8 cellular contexts compared by ENCODE assay signal in genomic region chr4:7101692-7102515, GRCh38. TPM values are rescaled to one million over a fixed set of nuclear protein-coding genes. Genes with fewer than 3 reads are reported as not detected.
A peak's percentile ranks its signal among the peaks of the same experiment; 100 is the strongest.
DNase-seq lines count a peak whose midpoint lies in the region; ATAC-seq, FAIRE-seq and TF ChIP-seq lines count a peak whose summit lies in the region.

No MANE protein-coding gene starts in this region.

- CTCF ChIA-PET in H1 (lab: Charles Lee; ENCODE audit: partially characterized antibody): interaction anchor here (0.6 to 5.1 kb wide), 39 partner anchors 12 to 581 kb away, joined by 3 to 65 read pairs (median 4); partner anchors contain the start of gene GRPEL1

- H2BK5ac ChIP-seq in H1 (ENCODE audit: low read depth, low read length) (no peak overlapping the region), mesenchymal stem cell (ENCODE audit: low read depth, low read length, poor library complexity, severe bottlenecking) (no peak overlapping the region)

- ATAC-seq in GM18867 (IDR thresholded peaks at IDR 0.05; ENCODE audit: unreplicated experiment): peak; percentile 58
- ATAC-seq in HG03175 (IDR thresholded peaks at IDR 0.05; ENCODE audit: unreplicated experiment): peak; percentile 75

- no peak overlapping the region for H3K23ac ChIP-seq in H1 (ENCODE audit: insufficient read length)
- no peak overlapping the region for H3K23ac ChIP-seq in mesenchymal stem cell (ENCODE audit: low read length in 2 of 2)

- H3K4ac ChIP-seq in H1 (replicated peaks; ENCODE audit: insufficient read length, low read depth, low read length) (no peak overlapping the region), mesenchymal stem cell (ENCODE audit: low read depth in 1 of 2, low read length in 2 of 2) (no peak overlapping the region)

- H3K79me2 ChIP-seq in H1 (ENCODE audit: control insufficient read depth in 1 of 2, insufficient read depth in 2 of 2, low read length in 2 of 2): no peaks in the 10 kb centered on the region

- H4K5ac ChIP-seq in H1 (ENCODE audit: insufficient read length, low read depth, low read length): no peak overlapping the region

- no peak overlapping the region for H2AK5ac ChIP-seq in H1 (ENCODE audit: low read depth, low read length)
- no peak overlapping the region for H2AK5ac ChIP-seq in mesenchymal stem cell (ENCODE audit: low read length, severe bottlenecking)

- H3K36me3 ChIP-seq in H1 (ENCODE audit: control insufficient read depth in 2 of 4, insufficient read depth in 4 of 4, low read length in 3 of 4) (no peaks in the 10 kb centered on the region), mesenchymal stem cell (ENCODE audit: control insufficient read depth in 1 of 2, insufficient read depth in 2 of 2, low read depth in 1 of 2, low read length in 2 of 2) (no peaks in the 10 kb centered on the region)

- H3K9ac ChIP-seq in H1 (replicated peaks in 1 of 4; ENCODE audit: extremely low read depth in 1 of 4, low read depth in 3 of 4, low read length in 3 of 4): peak overlapping the region in 1 of 4 experiments; percentile 20; a peak in 1 of 7 replicates
- H3K9ac ChIP-seq in mesenchymal stem cell (ENCODE audit: low read length): peak overlapping the region; percentile 44

- H3K56ac ChIP-seq in H1 (replicated peaks; ENCODE audit: insufficient read length, low read depth, low read length): no peak overlapping the region

- H2AFZ ChIP-seq in H1 (ENCODE audit: low read length): 0 out of 2 replicates have a peak overlapping the region, but pooled peaks have one; percentile 72
- peak overlapping the region; percentile 7 for H2AFZ ChIP-seq in mesenchymal stem cell (ENCODE audit: low read depth, low read length)

- no peaks in the 10 kb centered on the region for H4K20me1 ChIP-seq in H1 (replicated peaks in 1 of 2; ENCODE audit: control insufficient read depth in 1 of 2, insufficient read depth in 2 of 2, low read length in 2 of 2)

- TF ChIP-seq CTCF in H1 (IDR thresholded peaks at IDR 0.05; ENCODE audit: control extremely low read depth in 1 of 3, insufficient read depth in 1 of 3, low read depth in 1 of 3, low read length in 3 of 3): peak in 2 of 3 experiments; percentile 57 to 85; a peak in 2 of 4 replicates

- H2BK12ac ChIP-seq in H1 (ENCODE audit: low read depth, low read length): peak overlapping the region; percentile 17; the same call in 1 of the 2 replicates
- no peak overlapping the region for H2BK12ac ChIP-seq in mesenchymal stem cell (ENCODE audit: low read length in 2 of 2)

- peak; percentile 90 for FAIRE-seq in H1 (lab: Jason Lieb, UNC)

- TF ChIP-seq EP300 in H1 (IDR thresholded peaks at IDR 0.05; ENCODE audit: borderline replicate concordance in 1 of 2, low read depth in 2 of 2, low read length in 2 of 2): no peak

- H3K14ac ChIP-seq in H1 (ENCODE audit: insufficient read length) (no peak overlapping the region), mesenchymal stem cell (ENCODE audit: low read length in 2 of 2) (no peak overlapping the region)

- H3K4me3 ChIP-seq in H1 (ENCODE audit: extremely low read depth in 1 of 4, insufficient read depth in 2 of 4, low read depth in 3 of 4, low read length in 4 of 4): peak overlapping the region in 3 of 4 experiments; percentile 13 to 54 (median 29); a peak in 4 of 8 replicates
- H3K4me3 ChIP-seq in mesenchymal stem cell (ENCODE audit: insufficient read depth in 1 of 2, low read depth in 1 of 2, low read length in 2 of 2): peak overlapping the region in 1 of 2 experiments; percentile 86

- H3K4me2 ChIP-seq in H1 (ENCODE audit: insufficient read depth in 1 of 2, low read depth in 2 of 2, low read length in 2 of 2) (peak overlapping the region; percentile 74 to 88), mesenchymal stem cell (ENCODE audit: low read length, poor library complexity, severe bottlenecking) (peak overlapping the region; percentile 30)

- 15% methylated on average over 18 of the region's 24 CpGs; no CpG with 5 or more reads in 1 of the 2 experiments for WGBS in H1 (ENCODE audit: extremely low coverage in 1 of 2, insufficient coverage in 1 of 2, insufficient read length in 1 of 2, insufficient replicate concordance in 2 of 2, low coverage in 1 of 2, low lambda C conversion rate in 2 of 2, missing lambda C conversion rate in 1 of 2), 2 experiments
- 13% methylated on average over 20 of the region's 24 CpGs for WGBS in mesenchymal stem cell

- H2BK120ac ChIP-seq in H1 (replicated peaks; ENCODE audit: low read depth, low read length) (no peak overlapping the region), mesenchymal stem cell (ENCODE audit: low read depth, low read length) (no peak overlapping the region)

- H3K27ac ChIP-seq in H1 (ENCODE audit: low read depth, low read length) (no peak overlapping the region), mesenchymal stem cell (ENCODE audit: low read length, poor library complexity, severe bottlenecking) (no peak overlapping the region)

- H3K27me3 ChIP-seq in H1 (replicated peaks in 1 of 4; ENCODE audit: control insufficient read depth in 3 of 4, extremely low read depth in 1 of 4, insufficient read depth in 3 of 4, low read length in 3 of 4): peaks cover 3 to 34% (median 28%) of the 10 kb centered on the region in 4 experiments
- H3K27me3 ChIP-seq in mesenchymal stem cell (ENCODE audit: control insufficient read depth in 1 of 2, insufficient read depth in 1 of 2, low read length in 2 of 2): peaks cover 10 to 14% of the 10 kb centered on the region in 2 experiments

- H3K4me1 ChIP-seq in H1 (replicated peaks in 1 of 4; ENCODE audit: control insufficient read depth in 3 of 4, insufficient read depth in 4 of 4, low read length in 3 of 4) (peaks cover 0 to 12% (median 9%) of the 10 kb centered on the region in 4 experiments; a peak in 6 of 7 replicates), mesenchymal stem cell (ENCODE audit: control insufficient read depth, insufficient read depth, low read depth, low read length) (peaks cover 20% of the 10 kb centered on the region)

- DNase-seq in AG08396 (ENCODE audit: low spot score): peak; percentile 89
- peak; percentile 42 for DNase-seq in NCI-H524 treated with DMSO at 0.1 percent for 48 hours (lab: John Stamatoyannopoulos, UW)
- DNase-seq in activated CD4-positive, alpha-beta T cell treated with anti-CD3 and anti-CD28 coated beads, Interleukin-2, amount 50 U/mL, for 48 hours: peak; percentile 62 to 74
- peak; percentile 63 to 83 for DNase-seq in H1 (ENCODE audit: low read depth in 1 of 2, low spot score in 2 of 2)
- peak; percentile 71 for DNase-seq in mesenchymal stem cell
- DNase-seq in stimulated activated CD8-positive, alpha-beta memory T cell treated with anti-CD3 and anti-CD28 coated beads, Interleukin-2, amount 100 ng/mL, for 1 hour (ENCODE audit: low read depth in 2 of 2): peak; percentile 9 to 26

- H4K8ac ChIP-seq in H1 (ENCODE audit: extremely low read depth, insufficient read depth, low read length) (no peak overlapping the region), mesenchymal stem cell (ENCODE audit: low read length) (peak overlapping the region; percentile 43)

- H3K18ac ChIP-seq in H1 (ENCODE audit: extremely low read depth, low read length) (no peak overlapping the region), mesenchymal stem cell (ENCODE audit: low read depth in 1 of 2, low read length in 2 of 2) (no peak overlapping the region)

- POLR2A ChIA-PET in H1 (lab: Charles Lee; ENCODE audit: partially characterized antibody): interaction anchor here (0.6 kb wide), 1 partner anchor 905 kb away, joined by 3 read pairs; no protein-coding TSS in a partner anchor

- no peaks in the 10 kb centered on the region for H3K79me1 ChIP-seq in H1 (ENCODE audit: low read depth, low read length)
- no peaks in the 10 kb centered on the region for H3K79me1 ChIP-seq in mesenchymal stem cell (replicated peaks; ENCODE audit: low read length, poor library complexity, severe bottlenecking)

- peak overlapping the region; percentile 83; the same call in 1 of the 2 replicates for H2BK15ac ChIP-seq in H1 (ENCODE audit: low read length)
- H2BK15ac ChIP-seq in mesenchymal stem cell (ENCODE audit: low read depth, poor library complexity, severe bottlenecking): no peak overlapping the region

- no peak overlapping the region for H2BK20ac ChIP-seq in H1 (ENCODE audit: low read length)

- peaks cover 12% of the 10 kb centered on the region; the same call in 1 of the 2 replicates for H3K23me2 ChIP-seq in H1 (ENCODE audit: low read depth, low read length)

- H3K9me3 ChIP-seq in H1 (ENCODE audit: insufficient read depth in 2 of 2, low read depth in 1 of 2, low read length in 1 of 2): no peaks in the 10 kb centered on the region
- no peaks in the 10 kb centered on the region for H3K9me3 ChIP-seq in mesenchymal stem cell (ENCODE audit: control insufficient read depth, low read length)

- TF ChIP-seq RAD21 in H1 (IDR thresholded peaks at IDR 0.05 in 1 of 2, conservative IDR thresholded peaks at IDR 0.05 in 1 of 2; ENCODE audit: low read depth in 2 of 2, low read length in 2 of 2): peak; percentile 44 to 52

- no peak for TF ChIP-seq POLR2A in H1 (IDR thresholded peaks at IDR 0.05; ENCODE audit: control extremely low read depth in 1 of 2, low read depth in 2 of 2, low read length in 2 of 2)

- H4K91ac ChIP-seq in H1 (replicated peaks; ENCODE audit: insufficient read length, low read length): no peak overlapping the region
- H4K91ac ChIP-seq in mesenchymal stem cell (ENCODE audit: low read length): peak overlapping the region; percentile 16

RNA-seq across cellular contexts. Expression of gene GRPEL1, which starts 34.0 kb away (rescaled TPM):
- 39.9 and 43.0 TPM in 2 replicates for total RNA-seq in H1 (2021; fragmentation: NEBNext Ultra II Directional; extraction: Animal tissue kit (Norgen Biotek cat#: 25700))
- 10.5 and 13.5 TPM in 2 replicates for polyA plus RNA-seq in H1 (2011; rRNA removed)
- polyA plus RNA-seq in H1 (2011; cell fraction: cytosol; rRNA removed): 20.7 TPM
- 6.1 TPM for polyA plus RNA-seq in H1 (2011; cell fraction: nucleus; rRNA removed)
- 34.0 to 43.0 TPM (median 35.5 TPM) in 4 replicates for polyA plus RNA-seq in H1 (2012, experiment 1 of 2)
- 12.5 TPM for polyA plus RNA-seq in H1 (2012, experiment 2 of 2)
- polyA plus RNA-seq in H1 (2013, experiment 1 of 2): 18.9 TPM
- 19.9 TPM for polyA plus RNA-seq in H1 (2013, experiment 2 of 2)
- 12.4 TPM in 2 replicates for polyA minus RNA-seq in H1 (2011; rRNA and poly(A)+ RNA removed)
- 7.8 TPM for polyA minus RNA-seq in H1 (2011; cell fraction: cytosol; rRNA and poly(A)+ RNA removed)
- 11.3 TPM for polyA minus RNA-seq in H1 (2011; cell fraction: nucleus; rRNA and poly(A)+ RNA removed)
- 21.0 TPM for polyA plus RNA-seq in mesenchymal stem cell (2013, experiment 1 of 2)
- 23.6 TPM for polyA plus RNA-seq in mesenchymal stem cell (2013, experiment 2 of 2)

RNA-seq across cellular contexts. Expression of gene TADA2B, which starts 58.7 kb away (rescaled TPM):
- 12.1 and 12.3 TPM in 2 replicates for total RNA-seq in H1 (2021; fragmentation: NEBNext Ultra II Directional; extraction: Animal tissue kit (Norgen Biotek cat#: 25700))
- polyA plus RNA-seq in H1 (2011; rRNA removed): 5.7 and 6.5 TPM in 2 replicates
- polyA plus RNA-seq in H1 (2011; cell fraction: cytosol; rRNA removed): 5.1 TPM
- 8.2 TPM for polyA plus RNA-seq in H1 (2011; cell fraction: nucleus; rRNA removed)
- polyA plus RNA-seq in H1 (2012, experiment 1 of 2): 7.6 to 10.1 TPM (median 8.7 TPM) in 4 replicates
- polyA plus RNA-seq in H1 (2012, experiment 2 of 2): 5.6 TPM
- polyA plus RNA-seq in H1 (2013, experiment 1 of 2): 6.1 TPM
- polyA plus RNA-seq in H1 (2013, experiment 2 of 2): 6.0 TPM
- 3.7 and 5.2 TPM in 2 replicates for polyA minus RNA-seq in H1 (2011; rRNA and poly(A)+ RNA removed)
- polyA minus RNA-seq in H1 (2011; cell fraction: cytosol; rRNA and poly(A)+ RNA removed): 4.4 TPM
- polyA minus RNA-seq in H1 (2011; cell fraction: nucleus; rRNA and poly(A)+ RNA removed): 5.3 TPM
- polyA plus RNA-seq in mesenchymal stem cell (2013, experiment 1 of 2): 13.5 TPM
- polyA plus RNA-seq in mesenchymal stem cell (2013, experiment 2 of 2): 14.1 TPM

Comparison
In these comparisons a context has a peak if more than half of its experiments do, and no peak if none do; other contexts are left out.
1. DNase-seq: peak in every context shown above with its lines; median percentile 89 in AG08396; 73 in H1; 71 in mesenchymal stem cell; 68 in activated CD4-positive, alpha-beta T cell treated with anti-CD3 and anti-CD28 coated beads, Interleukin-2, amount 50 U/mL, for 48 hours; 42 in NCI-H524 treated with DMSO at 0.1 percent for 48 hours; 18 in stimulated activated CD8-positive, alpha-beta memory T cell treated with anti-CD3 and anti-CD28 coated beads, Interleukin-2, amount 100 ng/mL, for 1 hour.